ENCODE assay signal across 8 cellular contexts in the genomic region with DNA sequence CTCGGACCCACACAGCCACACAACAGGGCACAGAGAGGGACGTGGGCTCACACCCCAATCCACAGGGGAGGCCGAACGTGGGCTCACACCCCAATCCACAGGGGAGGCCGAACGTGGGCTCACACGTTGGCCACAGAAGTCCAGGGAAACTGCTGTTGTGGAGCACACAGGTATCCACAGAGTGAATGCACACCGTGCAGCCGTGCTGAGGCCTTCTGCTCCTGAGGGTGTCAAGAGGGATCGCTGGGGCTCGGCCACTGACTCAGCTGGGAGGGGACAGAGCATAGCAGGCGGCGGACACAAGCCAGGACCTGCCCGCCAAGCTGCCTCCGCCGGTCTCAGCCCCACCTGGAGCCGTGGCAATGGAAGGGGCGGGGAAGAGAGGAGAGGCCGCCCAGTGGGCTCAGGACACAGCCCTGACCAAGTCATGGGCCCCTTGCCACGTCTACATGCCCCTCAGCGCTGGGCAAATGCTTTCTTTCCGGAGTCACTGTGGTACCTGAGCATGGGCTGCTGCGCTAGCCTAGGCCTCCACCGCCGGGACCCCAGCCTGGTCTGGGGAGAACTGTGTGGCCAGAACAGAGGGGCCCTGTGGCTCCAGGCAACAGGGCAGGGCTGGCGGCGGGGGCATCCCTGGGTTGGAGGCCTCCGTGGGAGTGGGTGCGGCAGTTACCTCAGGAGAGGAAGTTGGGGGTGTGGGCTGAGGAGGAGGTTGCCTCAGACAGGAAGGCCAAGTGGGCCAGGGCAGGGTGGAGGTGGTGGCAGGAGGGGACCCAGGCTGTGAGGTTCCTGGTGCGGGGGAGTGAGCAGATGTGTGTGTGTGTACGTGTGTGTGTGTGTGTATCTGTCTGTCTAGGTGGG. TPM values are rescaled to one million over a fixed set of nuclear protein-coding genes. Genes with fewer than 3 reads are reported as not detected.
DNase-seq lines count a peak whose midpoint lies in the region; ATAC-seq and TF ChIP-seq lines count a peak whose summit lies in the region.

No MANE protein-coding gene starts in this region.

- peak overlapping the region; percentile 83 for H3K4me3 Mint-ChIP-seq in activated naive CD4-positive, alpha-beta T cell treated with anti-CD3 and anti-CD28 coated beads for 36 hours

- 16% methylated on average over 6 of the region's 31 CpGs for WGBS in suprapubic skin

- TF ChIP-seq EP300 in suprapubic skin (IDR thresholded peaks at IDR 0.05), result no peak

- H3K4me3 ChIP-seq in SJCRH30, result peak overlapping the region; percentile 13; the same call in 1 of the 2 replicates
- peak overlapping the region; percentile 28 to 55 for H3K4me3 ChIP-seq in left lung
- H3K4me3 ChIP-seq in suprapubic skin, result peak overlapping the region; percentile 48

- peak; percentile 70 for DNase-seq in DMS 273 treated with DMSO at 0.1 percent for 48 hours (lab: John Stamatoyannopoulos, UW)
- DNase-seq in HUDEP-2 (lab: John Stamatoyannopoulos, UW; ENCODE audit: unreplicated experiment in 76 of 76), result peak in 39 of 76 experiments; percentile 10 to 74 (median 41)
- DNase-seq in SJCRH30, result peak; percentile 43 to 44
- peak; percentile 75 for DNase-seq in activated naive CD4-positive, alpha-beta T cell treated with anti-CD3 and anti-CD28 coated beads for 36 hours
- DNase-seq in left lung, result peak; percentile 71 to 92
- no peak for DNase-seq in suprapubic skin (ENCODE audit: low spot score in 2 of 2)
- no peak for DNase-seq in AG08395 (ENCODE audit: low spot score)
- DNase-seq in inferior parietal cortex (ENCODE audit: extremely low spot score), result no peak

- peak overlapping the region; percentile 85 for H3K27ac Mint-ChIP-seq in activated naive CD4-positive, alpha-beta T cell treated with anti-CD3 and anti-CD28 coated beads for 36 hours

- H3K27me3 Mint-ChIP-seq in activated naive CD4-positive, alpha-beta T cell treated with anti-CD3 and anti-CD28 coated beads for 36 hours (ENCODE audit: low read depth), result no peaks in the 10 kb centered on the region

- peaks cover 28% of the 10 kb centered on the region for H3K4me1 ChIP-seq in SJCRH30
- H3K4me1 ChIP-seq in left lung, result peaks cover 10 to 52% of the 10 kb centered on the region in 2 donors
- H3K4me1 ChIP-seq in suprapubic skin, result peaks cover 33% of the 10 kb centered on the region

- no peaks in the 10 kb centered on the region for H3K9me3 Mint-ChIP-seq in activated naive CD4-positive, alpha-beta T cell treated with anti-CD3 and anti-CD28 coated beads for 36 hours

- peak; percentile 83 for ATAC-seq in left lung

- TF ChIP-seq POLR2A in suprapubic skin (IDR thresholded peaks at IDR 0.05), result no peak

- no peaks in the 10 kb centered on the region for H3K9me3 ChIP-seq in SJCRH30 (replicated peaks)
- H3K9me3 ChIP-seq in left lung, result no peaks in the 10 kb centered on the region
- H3K9me3 ChIP-seq in suprapubic skin, result no peaks in the 10 kb centered on the region

- intact Hi-C loops in activated naive CD4-positive, alpha-beta T cell treated with anti-CD3 and anti-CD28 coated beads for 36 hours (cut with micrococcal nuclease), result loop anchor here (5.0 kb wide), 1 partner anchor 179 kb away; no protein-coding TSS in a partner anchor
- intact Hi-C loops in left lung (cut with DNase I), result no loop called here

- CTCF ChIA-PET in activated naive CD4-positive, alpha-beta T cell treated with anti-CD3 and anti-CD28 coated beads for 36 hours (lab: Charles Lee), result interaction anchor here (0.6 to 4.4 kb wide), 8 partner anchors 11 to 326 kb away, joined by 3 to 37 read pairs (median 4); no protein-coding TSS in a partner anchor

- TF ChIP-seq CTCF in left lung (IDR thresholded peaks at IDR 0.05), result no peak
- TF ChIP-seq CTCF in suprapubic skin (IDR thresholded peaks at IDR 0.05), result no peak

- H3K27me3 ChIP-seq in SJCRH30 (no peaks in the 10 kb centered on the region), left lung (no peaks in the 10 kb centered on the region), suprapubic skin (no peaks in the 10 kb centered on the region)

- H3K27ac ChIP-seq in SJCRH30 (no peak overlapping the region), left lung (peak overlapping the region; percentile 62 to 94), suprapubic skin (peak overlapping the region; percentile 91)

- peaks cover 53% of the 10 kb centered on the region for H3K4me1 Mint-ChIP-seq in activated naive CD4-positive, alpha-beta T cell treated with anti-CD3 and anti-CD28 coated beads for 36 hours (ENCODE audit: low read depth)

- H3K36me3 ChIP-seq in SJCRH30 (no peaks in the 10 kb centered on the region), left lung (peaks cover 0 to 15% of the 10 kb centered on the region in 2 donors), suprapubic skin (no peaks in the 10 kb centered on the region)

- H3K36me3 Mint-ChIP-seq in activated naive CD4-positive, alpha-beta T cell treated with anti-CD3 and anti-CD28 coated beads for 36 hours (ENCODE audit: low read depth), result no peaks in the 10 kb centered on the region

RNA-seq across cellular contexts. Expression of gene SYTL1, which starts 1.2 kb away (rescaled TPM):
- 0.20 and 0.47 TPM in 2 replicates for total RNA-seq in SJCRH30 (2014; rRNA removed; shearing (Covaris generic))
- total RNA-seq in activated naive CD4-positive, alpha-beta T cell treated with anti-CD3 and anti-CD28 coated beads for 36 hours, result 10 to 100 TPM; 28.5 to 29.2 TPM
- total RNA-seq in left lung (10 to 100 TPM; 41.4 to 44.1 TPM), suprapubic skin (100 to 1,000 TPM; 142 to 176 (median 168) TPM)

RNA-seq across cellular contexts. Expression of gene TMEM222, which starts 21.0 kb away (rescaled TPM):
- 26.0 and 26.1 TPM in 2 replicates for total RNA-seq in SJCRH30 (2014; rRNA removed; shearing (Covaris generic))
- 10 to 100 TPM; 22.0 to 22.8 TPM for total RNA-seq in activated naive CD4-positive, alpha-beta T cell treated with anti-CD3 and anti-CD28 coated beads for 36 hours
- total RNA-seq in left lung, result 10 to 100 TPM; 29.4 to 36.0 TPM
- 10 to 100 TPM; 19.7 to 31.8 (median 21.2) TPM for total RNA-seq in suprapubic skin

RNA-seq across cellular contexts. Expression of gene MAP3K6, which starts 23.8 kb away (rescaled TPM):
- 8.2 and 10.0 TPM in 2 replicates for total RNA-seq in SJCRH30 (2014; rRNA removed; shearing (Covaris generic))
- 1 to 10 TPM; 5.2 to 5.3 TPM for total RNA-seq in activated naive CD4-positive, alpha-beta T cell treated with anti-CD3 and anti-CD28 coated beads for 36 hours
- total RNA-seq in left lung, result 10 to 100 TPM; 81.7 to 83.3 TPM
- 100 to 1,000 TPM in 3 of 4 donors, 10 to 100 TPM in 1; 85.4 to 147 (median 137) TPM for total RNA-seq in suprapubic skin

RNA-seq across cellular contexts. Expression of gene FCN3, which starts 31.6 kb away (rescaled TPM):
- not detected in 2 replicates for total RNA-seq in SJCRH30 (2014; rRNA removed; shearing (Covaris generic))
- total RNA-seq in activated naive CD4-positive, alpha-beta T cell treated with anti-CD3 and anti-CD28 coated beads for 36 hours, result not detected
- 100 to 1,000 TPM; 156 to 487 TPM for total RNA-seq in left lung
- 1 to 10 TPM; 2.3 to 7.1 (median 3.7) TPM for total RNA-seq in suprapubic skin

RNA-seq across cellular contexts. Expression of gene CD164L2, which starts 40.1 kb away (rescaled TPM):
- not detected in 2 replicates for total RNA-seq in SJCRH30 (2014; rRNA removed; shearing (Covaris generic))
- total RNA-seq in activated naive CD4-positive, alpha-beta T cell treated with anti-CD3 and anti-CD28 coated beads for 36 hours, result not detected
- total RNA-seq in left lung (1 to 10 TPM; 4.0 to 5.9 TPM), suprapubic skin (10 to 100 TPM in 2 of 4 donors, 1 to 10 TPM in 2; 5.9 to 14.3 (median 10.3) TPM)

Comparison
In these comparisons a context has a peak if more than half of its experiments do, and no peak if none do; other contexts are left out.
1. DNase-seq: peak in DMS 273 treated with DMSO at 0.1 percent for 48 hours (single experiment), HUDEP-2 (39 of 76), SJCRH30 (2 of 2), activated naive CD4-positive, alpha-beta T cell treated with anti-CD3 and anti-CD28 coated beads for 36 hours (single experiment) and left lung (2 of 2); none in suprapubic skin (0 of 2), AG08395 (single experiment) and inferior parietal cortex (single experiment).
2. RNA of gene SYTL1, which starts 1.2 kb away (total RNA-seq): 142 to 176 TPM in suprapubic skin, 41.4 to 44.1 TPM in left lung and 28.5 to 29.2 TPM in activated naive CD4-positive, alpha-beta T cell treated with anti-CD3 and anti-CD28 coated beads for 36 hours; 0.20 to 0.47 TPM in SJCRH30; every median in the first group is over 10 times any median in the second.
3. Peak in every context shown above with its lines, with median percentiles within 50 percentile points of each other: H3K4me3 ChIP-seq.